ENCODE assay signal across 8 cellular contexts in the genomic region with DNA sequence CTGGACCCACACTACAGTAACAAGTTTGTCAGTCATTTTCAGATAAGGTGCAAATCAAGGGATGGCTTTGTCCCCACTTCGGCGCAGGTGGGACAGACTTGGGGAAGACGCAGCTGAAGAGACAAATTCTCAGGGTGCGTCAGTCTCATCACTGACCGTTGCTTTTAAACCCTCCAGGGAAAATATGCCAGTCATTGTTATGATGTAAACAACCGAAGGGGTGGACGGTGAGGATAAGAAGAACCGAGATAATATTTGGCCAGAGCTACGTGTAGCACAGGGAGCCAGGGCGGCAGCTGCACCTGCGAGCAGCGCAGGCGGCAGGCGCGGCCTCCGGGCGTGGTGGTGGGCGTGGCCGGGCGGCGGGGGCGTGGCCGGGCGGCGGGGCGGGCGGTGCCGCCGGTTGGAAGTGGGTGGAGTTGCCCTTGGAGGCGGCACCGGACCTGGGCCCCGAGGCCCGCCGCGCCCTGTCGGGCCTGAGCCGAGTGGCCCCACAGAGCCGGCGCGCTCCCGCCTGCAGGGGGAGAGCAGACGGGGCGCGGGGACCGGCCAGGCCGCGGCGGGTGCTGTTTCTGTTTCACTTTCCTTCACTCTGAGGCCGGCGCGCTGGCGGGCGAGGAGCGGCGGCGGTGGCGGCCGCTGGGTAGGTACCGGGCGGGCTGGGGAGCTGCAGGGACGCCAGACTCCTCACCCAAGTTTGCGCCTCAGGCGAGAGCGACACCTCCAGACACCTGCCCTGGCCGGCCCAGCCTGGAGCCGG. TPM values are rescaled to one million over a fixed set of nuclear protein-coding genes. Genes with fewer than 3 reads are reported as not detected.
DNase-seq lines count a peak whose midpoint lies in the region; ATAC-seq and TF ChIP-seq lines count a peak whose summit lies in the region.

A gene (plus strand): TSS at position 470 of the 760 bp plus-strand sequence. CDS start 2,209 bp downstream, outside the sequence.

- 1 to 2% (median 1%) methylated on average over 21 to 66 of the region's 66 CpGs for WGBS in spleen, 5 donors

- H3K9me3 ChIP-seq in AG04450 (ENCODE audit: control insufficient read depth, insufficient read depth, low read length) (no peaks in the 10 kb centered on the region), spleen (no peaks in the 10 kb centered on the region)

- intact Hi-C loops in activated B cell treated with CpG ODN at 0.5 μM for 24 hours (cut with micrococcal nuclease) (loop anchor here (1.0 to 10.0 kb wide), 10 partner anchors 10 to 574 kb away; a partner anchor contains a TSS), spleen (cut with DNase I; ENCODE audit: low total_unique reads) (loop anchor here (10.0 kb wide), 1 partner anchor 56 kb away; no protein-coding TSS in a partner anchor)

- ATAC-seq in GM18858 (IDR thresholded peaks at IDR 0.05; ENCODE audit: unreplicated experiment) (peak; percentile 80), HG03066 (IDR thresholded peaks at IDR 0.05; ENCODE audit: low read depth, unreplicated experiment) (peak; percentile 94), activated B cell treated with CpG ODN at 0.5 μM for 24 hours (ENCODE audit: low read depth) (peak; percentile 96)

- peaks cover 23% of the 10 kb centered on the region for H3K36me3 Mint-ChIP-seq in activated B cell treated with CpG ODN at 0.5 μM for 24 hours (ENCODE audit: low read depth)

- POLR2A ChIA-PET in AG04450 (lab: Yijun Ruan, JAX) (no interaction called here), activated B cell treated with CpG ODN at 0.5 μM for 24 hours (lab: Charles Lee) (interaction anchor here (0.6 to 3.8 kb wide), 14 partner anchors 9 to 221 kb away, joined by 3 to 53 read pairs (median 3); no protein-coding TSS in a partner anchor)

- peak within 1 kb of the TSS; percentile 91 for H3K27ac Mint-ChIP-seq in activated B cell treated with CpG ODN at 0.5 μM for 24 hours

- H3K27ac ChIP-seq in AG04450 (ENCODE audit: low read depth, low read length), result no peak within 1 kb of the TSS
- peak within 1 kb of the TSS; percentile 87 to 97 (median 94) for H3K27ac ChIP-seq in spleen

- peak within 1 kb of the TSS; percentile 93 for H3K4me3 Mint-ChIP-seq in activated B cell treated with CpG ODN at 0.5 μM for 24 hours

- H3K27me3 ChIP-seq in AG04450 (ENCODE audit: control insufficient read depth, insufficient read depth, low read length) (no peaks in the 10 kb centered on the region), spleen (replicated peaks in 1 of 7) (no peaks in the 10 kb centered on the region)

- no peaks in the 10 kb centered on the region for H3K27me3 Mint-ChIP-seq in activated B cell treated with CpG ODN at 0.5 μM for 24 hours

- peaks cover 24 to 75% (median 49%) of the 10 kb centered on the region in 6 donors for H3K4me1 ChIP-seq in spleen

- DNase-seq in AG04450 (ENCODE audit: low read depth, low spot score) (peak; percentile 48), NCI-H2196 (lab: John Stamatoyannopoulos, UW; ENCODE audit: unreplicated experiment) (peak; percentile 71), activated B cell treated with CpG ODN at 0.5 μM for 24 hours (peak; percentile 97), cardiac fibroblast (ENCODE audit: low read depth in 2 of 2) (peak; percentile 81 to 92), inferior parietal cortex (ENCODE audit: extremely low spot score) (peak; percentile 77), spleen (peak; percentile 99)

- H3K4me1 Mint-ChIP-seq in activated B cell treated with CpG ODN at 0.5 μM for 24 hours, result peaks cover 68% of the 10 kb centered on the region

- CTCF ChIA-PET in AG04450 (lab: Charles Lee) (interaction anchor here (0.7 kb wide), 1 partner anchor 215 kb away, joined by 8 read pairs; no protein-coding TSS in a partner anchor), activated B cell treated with CpG ODN at 0.5 μM for 24 hours (lab: Charles Lee) (interaction anchor here (0.9 to 2.8 kb wide), 7 partner anchors 10 to 214 kb away, joined by 3 to 10 read pairs (median 4); no protein-coding TSS in a partner anchor)

- H3K36me3 ChIP-seq in spleen, result peaks cover 0 to 9% (median 0%) of the 10 kb centered on the region in 6 donors

- H3K9me3 Mint-ChIP-seq in activated B cell treated with CpG ODN at 0.5 μM for 24 hours, result no peaks in the 10 kb centered on the region

- peak in 2 of 3 donors; percentile 69 to 76 for TF ChIP-seq POLR2A in spleen (IDR thresholded peaks at IDR 0.05)

- H3K4me3 ChIP-seq in AG04450 (ENCODE audit: low read depth, low read length) (peak within 1 kb of the TSS; percentile 76), cardiac fibroblast (replicated peaks in 1 of 2; ENCODE audit: low read depth in 2 of 2, low read length in 2 of 2) (peak within 1 kb of the TSS; percentile 51 to 84), spleen (peak within 1 kb of the TSS; percentile 72 to 92 (median 79))

- TF ChIP-seq CTCF in AG04450 (IDR thresholded peaks at IDR 0.05; ENCODE audit: low read depth, low read length), result peak; percentile 24
- TF ChIP-seq CTCF in activated B cell treated with CpG ODN at 0.5 μM for 24 hours (IDR thresholded peaks at IDR 0.05), result no peak
- TF ChIP-seq CTCF in cardiac fibroblast (IDR thresholded peaks at IDR 0.05; ENCODE audit: low read depth, low read length), result no peak
- TF ChIP-seq CTCF in spleen (IDR thresholded peaks at IDR 0.05 in 8 of 11, conservative IDR thresholded peaks at IDR 0.05 in 3 of 11), result peak in 10 of 11 experiments; percentile 40 to 80 (median 61)

RNA-seq across cellular contexts. Expression of the gene that starts here (rescaled TPM):
- 11.9 and 13.8 TPM in 2 replicates for polyA plus RNA-seq in AG04450 (2011; rRNA removed)
- 12.4 and 19.2 TPM in 2 replicates for polyA minus RNA-seq in AG04450 (2011; rRNA and poly(A)+ RNA removed)
- 70.2 and 72.9 TPM in 2 replicates for total RNA-seq in activated B cell treated with CpG ODN at 0.5 μM for 24 hours
- total RNA-seq in spleen, result 10 to 100 TPM; 48.6 to 68.5 (median 51.6) TPM
- 10 to 100 TPM; 20.4 to 28.8 (median 27.5) TPM for polyA plus RNA-seq in spleen

Comparison
In these comparisons a context has a peak if more than half of its experiments do, and no peak if none do; other contexts are left out.
1. DNase-seq: peak in every context shown above with its lines; median percentile 99 in spleen; 97 in activated B cell treated with CpG ODN at 0.5 μM for 24 hours; 86 in cardiac fibroblast; 77 in inferior parietal cortex; 71 in NCI-H2196; 48 in AG04450.
2. CTCF ChIP-seq: peak in AG04450 (single experiment) and spleen (10 of 11); none in activated B cell treated with CpG ODN at 0.5 μM for 24 hours (single experiment) and cardiac fibroblast (single experiment).
3. Peak in every context shown above with its lines, with median percentiles within 50 percentile points of each other: H3K4me3 ChIP-seq and ATAC-seq.